18 cellular contexts compared by ENCODE assay signal in the genomic region with DNA sequence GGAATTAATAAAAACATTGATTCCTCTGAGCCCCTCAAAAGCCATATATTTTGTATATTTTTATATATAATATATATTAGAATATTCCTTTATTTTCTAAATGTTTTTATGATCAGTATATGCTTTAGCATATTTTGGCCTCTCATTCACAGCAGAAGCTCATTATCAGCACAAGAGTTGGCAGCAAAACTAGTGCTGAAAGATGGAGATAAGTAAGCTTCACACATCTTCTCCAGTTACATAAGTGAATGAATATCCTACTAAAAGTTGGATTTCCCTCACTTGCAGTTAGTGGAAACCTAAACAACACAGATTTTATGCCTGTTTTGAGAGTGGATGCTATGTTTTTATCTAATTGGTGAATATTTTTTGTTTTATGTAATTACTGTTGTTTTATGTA.
"Had no signal": no experiment of that assay in that cellular context is flagged by ENCODE, and none has a peak within 500 bp of the region (broad histone marks: within the 10 kb centered on the region; RNA-seq: fewer than 3 reads in every experiment).

No MANE protein-coding gene starts in this region.

- DNase-seq: effector CD4-positive, alpha-beta T cell; endodermal cell; erythroblast; heart left ventricle; hippocampal formation; kidney glomerular epithelial cell; mammary epithelial cell; natural killer cell; posterior cingulate gyrus; right cardiac atrium; small intestine; stimulated activated CD4-positive, alpha-beta T cell treated with anti-CD3 and anti-CD28 coated beads, Interleukin-2, amount 100 ng/mL, for 48 hours; stimulated activated naive CD4-positive, alpha-beta T cell treated with Interleukin-2 at 50 U/mL for 16 hours; thyroid gland; upper lobe of left lung; uterus had no signal

- H3K4me1 ChIP-seq: heart left ventricle, suprapubic skin, thyroid gland, upper lobe of left lung, uterus had no signal

- H3K27me3 ChIP-seq: heart left ventricle, suprapubic skin, thyroid gland, upper lobe of left lung, uterus had no signal

- H3K4me3 ChIP-seq: coronary artery, heart left ventricle, suprapubic skin, thyroid gland, upper lobe of left lung, uterus had no signal

- ATAC-seq: heart left ventricle, natural killer cell, right cardiac atrium had no signal

- H3K9me3 ChIP-seq: heart left ventricle, suprapubic skin, thyroid gland, upper lobe of left lung, uterus had no signal

- H3K36me3 ChIP-seq: heart left ventricle, suprapubic skin, thyroid gland, upper lobe of left lung, uterus had no signal

- H3K27ac ChIP-seq: coronary artery, heart left ventricle, suprapubic skin, thyroid gland, upper lobe of left lung, uterus had no signal
